10 cellular contexts compared by ENCODE assay signal in genomic region chr13:78586706-78587105, GRCh38. TPM values are rescaled to one million over a fixed set of nuclear protein-coding genes. Genes with fewer than 3 reads are reported as not detected.
DNase-seq lines count a peak whose midpoint lies in the region; TF ChIP-seq lines count a peak whose summit lies in the region.
"Had no signal": no experiment of that assay in that cellular context is flagged by ENCODE, and none has a peak within 500 bp of the region (broad histone marks: within the 10 kb centered on the region; RNA-seq: fewer than 3 reads in every experiment).

No MANE protein-coding gene starts in this region.

- no peaks in the 10 kb centered on the region for H3K79me2 ChIP-seq in neural progenitor cell (ENCODE audit: low read depth)

- peak overlapping the region; percentile 65 for H3K4me2 ChIP-seq in neural progenitor cell

- peak; percentile 57 for TF ChIP-seq CTCF in GM12873 (IDR thresholded peaks at IDR 0.05; ENCODE audit: insufficient read depth, low read depth, low read length, missing control alignments)
- peak; percentile 82 for TF ChIP-seq CTCF in neural progenitor cell (IDR thresholded peaks at IDR 0.05)

- H3K4me1 Mint-ChIP-seq in neural progenitor cell, result peaks cover 10% of the 10 kb centered on the region

- H3K27ac ChIP-seq in HUES6 (ENCODE audit: low read depth, low read length) (no peak overlapping the region), neural progenitor cell (no peak overlapping the region)
- H3K27ac ChIP-seq: left lung had no signal

- H3K27me3 ChIP-seq in HUES6 (ENCODE audit: control insufficient read depth, insufficient read depth, low read length) (peaks cover 79% of the 10 kb centered on the region), neural progenitor cell (peaks cover 100% of the 10 kb centered on the region)

- H4K20me1 ChIP-seq in neural progenitor cell (ENCODE audit: low read depth), result peaks cover 15% of the 10 kb centered on the region

- H3K9me3 Mint-ChIP-seq in neural progenitor cell, result peaks cover 7% of the 10 kb centered on the region

- no peak overlapping the region for H3K27ac Mint-ChIP-seq in neural progenitor cell

- H3K9ac ChIP-seq in HUES6 (ENCODE audit: low read length) (no peak overlapping the region), neural progenitor cell (no peak overlapping the region)

- H3K36me3 ChIP-seq in HUES6 (ENCODE audit: control insufficient read depth, insufficient read depth, low read length), result no peaks in the 10 kb centered on the region
- no peaks in the 10 kb centered on the region for H3K36me3 ChIP-seq in neural progenitor cell
- H3K36me3 ChIP-seq: left lung had no signal

- peaks cover 4% of the 10 kb centered on the region for H3F3A ChIP-seq in neural progenitor cell (ENCODE audit: low read depth)

- no peaks in the 10 kb centered on the region for H3K9me3 ChIP-seq in HUES6 (ENCODE audit: control insufficient read depth, insufficient read depth, low read depth, low read length)
- no peaks in the 10 kb centered on the region for H3K9me3 ChIP-seq in neural progenitor cell (ENCODE audit: low read depth)
- H3K9me3 ChIP-seq: left lung had no signal

- H3K4me3 ChIP-seq in HUES6 (ENCODE audit: low read depth, low read length) (peak overlapping the region; percentile 29; the same call in 1 of the 2 replicates), neural progenitor cell (no peak overlapping the region)
- H3K4me3 ChIP-seq: left lung had no signal

- H2AFZ ChIP-seq in neural progenitor cell (replicated peaks), result no peak overlapping the region

- H3K4me3 Mint-ChIP-seq in neural progenitor cell, result peak overlapping the region; percentile 16

- DNase-seq in cerebellar cortex (ENCODE audit: low spot score), result peak; percentile 20
- peak; percentile 91 for DNase-seq in neural progenitor cell (ENCODE audit: low spot score)
- DNase-seq in MV-4-11 (lab: John Stamatoyannopoulos, UW), result no peak
- DNase-seq in NCI-H2081 (lab: John Stamatoyannopoulos, UW), result no peak
- DNase-seq in NCI-H1436 treated with DMSO at 0.1 percent for 48 hours (lab: John Stamatoyannopoulos, UW), result no peak
- DNase-seq: activated naive CD4-positive, alpha-beta T cell treated with Interleukin-2 at 50 U/mL for 16 hours; effector memory CD4-positive, alpha-beta T cell had no signal

- H3K27me3 Mint-ChIP-seq in neural progenitor cell (ENCODE audit: insufficient read depth, low read depth), result peaks cover 50% of the 10 kb centered on the region

- H3K4me1 ChIP-seq in HUES6 (ENCODE audit: control insufficient read depth, insufficient read depth, low read length) (no peaks in the 10 kb centered on the region), neural progenitor cell (no peaks in the 10 kb centered on the region)
- H3K4me1 ChIP-seq: left lung had no signal

- H3K36me3 Mint-ChIP-seq in neural progenitor cell, result no peaks in the 10 kb centered on the region

RNA-seq across cellular contexts. Expression of gene POU4F1, which starts 16.6 kb away (rescaled TPM):
- 1.6 and 2.0 TPM in 2 replicates for total RNA-seq in neural progenitor cell (ENCODE audit: low replicate concordance)
- total RNA-seq: left lung had no signal

Comparison
In these comparisons a context has a peak if more than half of its experiments do, and no peak if none do; other contexts are left out.
1. DNase-seq: peak in cerebellar cortex (single experiment) and neural progenitor cell (single experiment); none in MV-4-11 (single experiment), NCI-H2081 (0 of 2) and NCI-H1436 treated with DMSO at 0.1 percent for 48 hours (single experiment).